In the genomic region with DNA sequence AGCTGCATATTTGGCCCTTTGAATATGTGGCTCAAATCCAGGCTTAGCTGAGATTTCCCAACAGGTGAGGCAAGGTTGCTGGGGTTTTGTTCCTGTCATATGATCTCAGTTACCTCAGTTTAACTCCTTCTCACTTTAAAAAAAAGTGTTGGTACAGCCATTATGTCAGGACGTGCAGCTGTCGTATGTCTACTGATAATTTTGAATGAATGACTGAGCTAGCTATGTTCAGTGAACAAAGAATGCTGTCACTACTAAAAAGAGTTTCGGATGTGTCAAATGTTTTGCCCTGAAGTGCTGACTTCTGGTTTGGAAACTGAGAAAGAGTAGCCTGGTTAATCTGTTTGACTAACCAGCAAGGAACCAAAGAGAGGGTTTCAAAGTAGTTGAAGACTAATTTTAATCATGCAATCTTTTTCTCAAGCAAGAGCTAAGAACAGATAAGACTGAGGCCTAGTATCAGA, we compare ENCODE assay signal across 10 cellular contexts.
DNase-seq lines count a peak whose midpoint lies in the region; ATAC-seq and TF ChIP-seq lines count a peak whose summit lies in the region.
"Had no signal": no experiment of that assay in that cellular context is flagged by ENCODE, and none has a peak within 500 bp of the region (broad histone marks: within the 10 kb centered on the region; RNA-seq: fewer than 3 reads in every experiment).

No MANE protein-coding gene starts in this region.

- 87 to 100% (median 90%) methylated on average over 3 of the region's 3 CpGs for WGBS in stomach, 5 donors

- H3K27ac ChIP-seq in dorsolateral prefrontal cortex, result no peak overlapping the region
- H3K27ac ChIP-seq in tibial artery, result no peak overlapping the region
- H3K27ac ChIP-seq in stomach, result no peak overlapping the region
- H3K27ac ChIP-seq: body of pancreas had no signal

- H3K9me3 ChIP-seq in tibial artery, result no peaks in the 10 kb centered on the region
- H3K9me3 ChIP-seq in stomach, result no peaks in the 10 kb centered on the region
- H3K9me3 ChIP-seq: BE2C, body of pancreas had no signal

- no peak for TF ChIP-seq EP300 in stomach (IDR thresholded peaks at IDR 0.05)

- no peak for TF ChIP-seq CTCF in dorsolateral prefrontal cortex (IDR thresholded peaks at IDR 0.05 in 54 of 56, conservative IDR thresholded peaks at IDR 0.05 in 2 of 56; ENCODE audit: low read depth in 1 of 56, partially characterized antibody in 56 of 56)
- no peak for TF ChIP-seq CTCF in tibial artery (IDR thresholded peaks at IDR 0.05)
- no peak for TF ChIP-seq CTCF in stomach (IDR thresholded peaks at IDR 0.05)

- H3K4me3 ChIP-seq in dorsolateral prefrontal cortex (no peak overlapping the region), tibial artery (no peak overlapping the region), stomach (no peak overlapping the region)
- H3K4me3 ChIP-seq: body of pancreas had no signal

- intact Hi-C loops in dorsolateral prefrontal cortex (cut with DNase I), result no loop called here
- intact Hi-C loops in tibial artery (cut with DNase I; ENCODE audit: low total_unique reads), result no loop called here
- intact Hi-C loops in stomach (cut with DNase I; ENCODE audit: low total_unique reads), result no loop called here

- TF ChIP-seq POLR2A in stomach (IDR thresholded peaks at IDR 0.05), result no peak

- H3K4me1 ChIP-seq in tibial artery (peaks cover 0 to 16% (median 7%) of the 10 kb centered on the region in 4 donors), stomach (peaks cover 0 to 20% (median 13%) of the 10 kb centered on the region in 4 donors)
- H3K4me1 ChIP-seq: BE2C had no signal

- DNase-seq in dorsolateral prefrontal cortex, result no peak
- no peak for DNase-seq in stimulated activated CD4-positive, alpha-beta T cell treated with anti-CD3 and anti-CD28 coated beads, Interleukin-15, amount 100 ng/mL, for 24 hours
- no peak for DNase-seq in tibial artery
- DNase-seq in stomach, result no peak
- DNase-seq: BE2C, body of pancreas had no signal

- H3K36me3 ChIP-seq in tibial artery, result no peaks in the 10 kb centered on the region
- H3K36me3 ChIP-seq in stomach, result no peaks in the 10 kb centered on the region
- H3K36me3 ChIP-seq: BE2C had no signal

- H3K27me3 ChIP-seq in dorsolateral prefrontal cortex (no peaks in the 10 kb centered on the region), tibial artery (no peaks in the 10 kb centered on the region), stomach (no peaks in the 10 kb centered on the region)
- H3K27me3 ChIP-seq: BE2C, body of pancreas had no signal

- ATAC-seq in GM18499 (IDR thresholded peaks at IDR 0.05; ENCODE audit: insufficient read depth, unreplicated experiment), result peak; percentile 83
- ATAC-seq in GM19395 (IDR thresholded peaks at IDR 0.05; ENCODE audit: unreplicated experiment), result peak; percentile 98
- ATAC-seq in HG02763 (IDR thresholded peaks at IDR 0.05; ENCODE audit: unreplicated experiment), result peak; percentile 78
- peak; percentile 51 for ATAC-seq in HG03469 (IDR thresholded peaks at IDR 0.05; ENCODE audit: unreplicated experiment)
- ATAC-seq: body of pancreas had no signal
